Comparison of ENCODE assay signal across 27 cellular contexts in genomic region chr3:48678056-48678455, GRCh38. TPM values are rescaled to one million over a fixed set of nuclear protein-coding genes. Genes with fewer than 3 reads are reported as not detected.
DNase-seq lines count a peak whose midpoint lies in the region; ATAC-seq and TF ChIP-seq lines count a peak whose summit lies in the region.
"Had no signal": no experiment of that assay in that cellular context is flagged by ENCODE, and none has a peak within 500 bp of the region (broad histone marks: within the 10 kb centered on the region; RNA-seq: fewer than 3 reads in every experiment).

No MANE protein-coding gene starts in this region.

- ATAC-seq in T-helper 17 cell: no peak
- ATAC-seq in stimulated activated effector memory CD8-positive, alpha-beta T cell treated with anti-CD3 and anti-CD28 coated beads, Interleukin-12 subunit alpha, Interleukin-12 subunit beta, amount 100 ng/mL, for 72 hours: no peak
- ATAC-seq: gastrocnemius medialis had no signal

- TF ChIP-seq CTCF in fibroblast of the aortic adventitia (IDR thresholded peaks at IDR 0.05; ENCODE audit: insufficient read depth, low read length): no peak

- no peak overlapping the region for H3K4me3 Mint-ChIP-seq in activated CD4-positive, alpha-beta T cell treated with anti-CD3 and anti-CD28 coated beads, Interleukin-2, amount 10 ng/mL, durations not matched to agents 24 days and 14 days
- no peak overlapping the region for H3K4me3 Mint-ChIP-seq in T-helper 17 cell
- no peak overlapping the region for H3K4me3 Mint-ChIP-seq in stimulated activated effector memory CD8-positive, alpha-beta T cell treated with anti-CD3 and anti-CD28 coated beads, Interleukin-12 subunit alpha, Interleukin-12 subunit beta, amount 100 ng/mL, for 72 hours
- H3K4me3 Mint-ChIP-seq: central memory CD8-positive, alpha-beta T cell; neural progenitor cell; T-helper 2 cell treated with Interferon-gamma antibody and Interleukin-4, amounts not matched to agents 5 μg/mL and 100 μg/mL, for 36 hours had no signal

- no peak overlapping the region for H3K4me3 ChIP-seq in fibroblast of the aortic adventitia (ENCODE audit: low read depth, low read length)
- H3K4me3 ChIP-seq: BLaER1, gastrocnemius medialis, HAP-1, neural progenitor cell had no signal

- intact Hi-C loops in activated CD4-positive, alpha-beta T cell treated with anti-CD3 and anti-CD28 coated beads, Interleukin-2, amount 10 ng/mL, durations not matched to agents 24 days and 14 days (cut with micrococcal nuclease): no loop called here

- peaks cover 8% of the 10 kb centered on the region for H3K4me1 Mint-ChIP-seq in activated CD4-positive, alpha-beta T cell treated with anti-CD3 and anti-CD28 coated beads, Interleukin-2, amount 10 ng/mL, durations not matched to agents 24 days and 14 days
- H3K4me1 Mint-ChIP-seq in T-helper 17 cell: peaks cover 21% of the 10 kb centered on the region
- peaks cover 16% of the 10 kb centered on the region for H3K4me1 Mint-ChIP-seq in stimulated activated effector memory CD8-positive, alpha-beta T cell treated with anti-CD3 and anti-CD28 coated beads, Interleukin-12 subunit alpha, Interleukin-12 subunit beta, amount 100 ng/mL, for 72 hours
- H3K4me1 Mint-ChIP-seq: neural progenitor cell had no signal

- no peaks in the 10 kb centered on the region for H3K9me3 Mint-ChIP-seq in activated CD4-positive, alpha-beta T cell treated with anti-CD3 and anti-CD28 coated beads, Interleukin-2, amount 10 ng/mL, durations not matched to agents 24 days and 14 days
- H3K9me3 Mint-ChIP-seq in stimulated activated effector memory CD8-positive, alpha-beta T cell treated with anti-CD3 and anti-CD28 coated beads, Interleukin-12 subunit alpha, Interleukin-12 subunit beta, amount 100 ng/mL, for 72 hours: no peaks in the 10 kb centered on the region
- H3K9me3 Mint-ChIP-seq: central memory CD8-positive, alpha-beta T cell; neural progenitor cell; T-helper 2 cell treated with Interferon-gamma antibody and Interleukin-4, amounts not matched to agents 5 μg/mL and 100 μg/mL, for 36 hours had no signal

- no peak for DNase-seq in activated CD4-positive, alpha-beta T cell treated with anti-CD3 and anti-CD28 coated beads, Interleukin-2, amount 10 ng/mL, durations not matched to agents 24 days and 14 days
- DNase-seq in activated CD4-positive, alpha-beta T cell treated with anti-CD3 and anti-CD28 coated beads for 4 hours: no peak
- DNase-seq in T-helper 17 cell (no peak), fibroblast of the aortic adventitia (ENCODE audit: low read depth) (peak; percentile 15), OCI-M2 (lab: John Stamatoyannopoulos, UW; ENCODE audit: unreplicated experiment) (no peak), NCI-H2029 treated with DMSO at 0.1 percent for 48 hours (lab: John Stamatoyannopoulos, UW) (no peak), NCI-H1930 (lab: John Stamatoyannopoulos, UW) (no peak)
- DNase-seq in stimulated activated effector memory CD8-positive, alpha-beta T cell treated with anti-CD3 and anti-CD28 coated beads, Interleukin-12 subunit alpha, Interleukin-12 subunit beta, amount 100 ng/mL, for 72 hours (ENCODE audit: low spot score in 2 of 2): no peak
- DNase-seq: activated CD4-positive, alpha-beta T cell treated with anti-CD3 and anti-CD28 coated beads, Interleukin-2, amount 50 U/mL, for 1 hour; activated naive CD4-positive, alpha-beta T cell treated with anti-CD3 and anti-CD28 coated beads, Interleukin-2, amount 50 U/mL, for 16 hours; COR-L47; DMS79 treated with DMSO at 0.1 percent for 48 hours; gastrocnemius medialis; NCI-H187; NCI-H526 treated with DMSO at 0.1 percent for 48 hours; trophoblast cell had no signal

- H3K36me3 Mint-ChIP-seq in activated CD4-positive, alpha-beta T cell treated with anti-CD3 and anti-CD28 coated beads, Interleukin-2, amount 10 ng/mL, durations not matched to agents 24 days and 14 days (ENCODE audit: low read depth): peaks cover 64% of the 10 kb centered on the region
- H3K36me3 Mint-ChIP-seq in T-helper 17 cell (ENCODE audit: low read depth): peaks cover 16% of the 10 kb centered on the region
- peaks cover 62% of the 10 kb centered on the region for H3K36me3 Mint-ChIP-seq in stimulated activated effector memory CD8-positive, alpha-beta T cell treated with anti-CD3 and anti-CD28 coated beads, Interleukin-12 subunit alpha, Interleukin-12 subunit beta, amount 100 ng/mL, for 72 hours

- no peaks in the 10 kb centered on the region for H3K9me3 ChIP-seq in T-helper 17 cell (ENCODE audit: control insufficient read depth, low read length, poor library complexity, severe bottlenecking)
- H3K9me3 ChIP-seq: BLaER1, gastrocnemius medialis, HAP-1 had no signal

- peak overlapping the region; percentile 4 for H3K27ac Mint-ChIP-seq in activated CD4-positive, alpha-beta T cell treated with anti-CD3 and anti-CD28 coated beads, Interleukin-2, amount 10 ng/mL, durations not matched to agents 24 days and 14 days
- H3K27ac Mint-ChIP-seq in T-helper 17 cell: peak overlapping the region; percentile 22
- H3K27ac Mint-ChIP-seq in stimulated activated effector memory CD8-positive, alpha-beta T cell treated with anti-CD3 and anti-CD28 coated beads, Interleukin-12 subunit alpha, Interleukin-12 subunit beta, amount 100 ng/mL, for 72 hours: peak overlapping the region; percentile 46
- H3K27ac Mint-ChIP-seq: neural progenitor cell; T-helper 2 cell treated with Interferon-gamma antibody and Interleukin-4, amounts not matched to agents 5 μg/mL and 100 μg/mL, for 36 hours had no signal

- no peaks in the 10 kb centered on the region for H3K27me3 Mint-ChIP-seq in activated CD4-positive, alpha-beta T cell treated with anti-CD3 and anti-CD28 coated beads, Interleukin-2, amount 10 ng/mL, durations not matched to agents 24 days and 14 days
- H3K27me3 Mint-ChIP-seq in T-helper 17 cell: no peaks in the 10 kb centered on the region
- H3K27me3 Mint-ChIP-seq: central memory CD8-positive, alpha-beta T cell had no signal

RNA-seq across cellular contexts. Expression of gene NCKIPSD, which starts 7.7 kb away (rescaled TPM):
- 53.1 and 54.1 TPM in 2 replicates for total RNA-seq in activated CD4-positive, alpha-beta T cell treated with anti-CD3 and anti-CD28 coated beads, Interleukin-2, amount 10 ng/mL, durations not matched to agents 24 days and 14 days
- total RNA-seq in T-helper 17 cell: 10 to 100 TPM; 14.6 to 17.2 TPM
- 8.1 and 20.0 TPM in 2 replicates for total RNA-seq in fibroblast of the aortic adventitia (ENCODE audit: low replicate concordance)

RNA-seq across cellular contexts. Expression of gene CELSR3, which starts 15.4 kb away (rescaled TPM):
- total RNA-seq in activated CD4-positive, alpha-beta T cell treated with anti-CD3 and anti-CD28 coated beads, Interleukin-2, amount 10 ng/mL, durations not matched to agents 24 days and 14 days: 14.5 and 15.2 TPM in 2 replicates
- total RNA-seq in T-helper 17 cell: 1 to 10 TPM; 6.0 to 6.9 TPM
- 0.81 and 0.98 TPM in 2 replicates for total RNA-seq in fibroblast of the aortic adventitia (ENCODE audit: low replicate concordance)

RNA-seq across cellular contexts. Expression of gene IP6K2, which starts 39.0 kb away (rescaled TPM):
- total RNA-seq in activated CD4-positive, alpha-beta T cell treated with anti-CD3 and anti-CD28 coated beads, Interleukin-2, amount 10 ng/mL, durations not matched to agents 24 days and 14 days: 57.9 and 58.4 TPM in 2 replicates
- total RNA-seq in T-helper 17 cell: 100 to 1,000 TPM in 1 of 2 donors, 10 to 100 TPM in 1; 93.7 to 116 TPM
- 35.7 and 44.3 TPM in 2 replicates for total RNA-seq in fibroblast of the aortic adventitia (ENCODE audit: low replicate concordance)

RNA-seq across cellular contexts. Expression of gene SLC26A6, which starts 42.8 kb away (rescaled TPM):
- 57.2 and 58.2 TPM in 2 replicates for total RNA-seq in activated CD4-positive, alpha-beta T cell treated with anti-CD3 and anti-CD28 coated beads, Interleukin-2, amount 10 ng/mL, durations not matched to agents 24 days and 14 days
- total RNA-seq in T-helper 17 cell: 10 to 100 TPM; 16.4 to 22.1 TPM
- total RNA-seq in fibroblast of the aortic adventitia (ENCODE audit: low replicate concordance): 11.6 and 19.5 TPM in 2 replicates

RNA-seq across cellular contexts. Expression of gene TMEM89, which starts 56.5 kb away (rescaled TPM):
- total RNA-seq in activated CD4-positive, alpha-beta T cell treated with anti-CD3 and anti-CD28 coated beads, Interleukin-2, amount 10 ng/mL, durations not matched to agents 24 days and 14 days: 0.64 and 0.89 TPM in 2 replicates
- total RNA-seq in T-helper 17 cell (under 1 TPM in 1 of 2 donors, not detected in 1; 0.55 TPM), fibroblast of the aortic adventitia (ENCODE audit: low replicate concordance) (not detected in 2 replicates)
- total RNA-seq: aorta, gastrocnemius medialis, LHCN-M2, lower leg skin, pulmonary artery endothelial cell, RPMI7951, skeletal muscle tissue had no signal
